9 cellular contexts compared by ENCODE assay signal in the genomic region with DNA sequence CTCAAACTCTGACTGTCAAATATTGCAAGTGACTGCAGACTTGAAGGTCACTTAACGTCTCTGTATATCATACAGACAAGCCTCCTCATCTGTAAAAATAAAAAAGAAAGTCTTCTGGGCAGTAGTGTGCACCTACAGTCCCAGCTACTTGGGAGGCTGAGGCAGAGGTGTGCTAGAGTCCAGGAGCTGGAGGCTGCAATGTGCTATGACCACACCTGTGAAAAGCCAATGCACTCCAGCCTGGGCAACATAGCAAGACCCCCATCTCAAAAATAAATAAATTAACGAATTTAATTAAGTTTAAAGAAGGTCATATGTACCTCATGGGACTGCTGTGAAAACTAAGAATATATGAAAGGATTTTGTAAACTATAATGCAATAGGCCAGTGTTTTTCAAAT. TPM values are rescaled to one million over a fixed set of nuclear protein-coding genes. Genes with fewer than 3 reads are reported as not detected.
"Had no signal": no experiment of that assay in that cellular context is flagged by ENCODE, and none has a peak within 500 bp of the region (broad histone marks: within the 10 kb centered on the region; RNA-seq: fewer than 3 reads in every experiment).

No MANE protein-coding gene starts in this region.

- H3K27ac Mint-ChIP-seq: IgD-negative memory B cell had no signal

- H3K9me3 Mint-ChIP-seq: IgD-negative memory B cell had no signal

- ATAC-seq: HCT116 had no signal

- H3K4me3 ChIP-seq: HAP-1 had no signal

- H3K9me3 ChIP-seq: HAP-1 had no signal

- FAIRE-seq: HTR-8/SVneo had no signal

- H3K27me3 Mint-ChIP-seq: IgD-negative memory B cell had no signal

- DNase-seq: GOT3, H7, KG1 had no signal

RNA-seq across cellular contexts. Expression of a gene that starts 35.0 kb away (rescaled TPM):
- total RNA-seq: H4, H7, HT-29 had no signal
- polyA plus RNA-seq: IgD-negative memory B cell had no signal
